In the genomic region with DNA sequence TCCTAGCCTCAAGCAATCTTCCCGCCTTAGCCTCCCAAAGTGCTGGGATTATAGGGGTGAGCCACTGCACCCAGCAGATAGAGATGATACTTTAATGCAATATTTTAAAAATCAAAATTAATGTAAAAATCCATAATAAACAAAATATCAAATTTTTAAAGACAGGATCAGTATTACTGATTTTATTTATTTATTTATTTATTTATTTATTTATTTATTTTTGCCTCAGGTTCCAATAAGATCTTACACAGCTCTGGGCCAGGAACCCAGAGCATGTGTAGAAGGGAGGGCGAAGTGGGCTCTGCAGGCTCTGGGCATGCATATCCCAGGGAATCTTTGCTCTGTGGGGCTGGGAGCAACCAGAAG, we compare ENCODE assay signal across 28 cellular contexts. TPM values are rescaled to one million over a fixed set of nuclear protein-coding genes. Genes with fewer than 3 reads are reported as not detected.
A peak's percentile ranks its signal among the peaks of the same experiment; 100 is the strongest.
DNase-seq lines count a peak whose midpoint lies in the region; ATAC-seq, FAIRE-seq and TF ChIP-seq lines count a peak whose summit lies in the region.
"Had no signal": no experiment of that assay in that cellular context is flagged by ENCODE, and none has a peak within 500 bp of the region (broad histone marks: within the 10 kb centered on the region; RNA-seq: fewer than 3 reads in every experiment).

No MANE protein-coding gene starts in this region.

- POLR2A ChIA-PET in SK-N-SH (lab: Yijun Ruan, JAX) (no interaction called here), MCF 10A (lab: Yijun Ruan, JAX) (interaction anchor here (0.5 kb wide), 1 partner anchor 49 kb away, joined by 4 read pairs; no protein-coding TSS in a partner anchor)

- CTCF ChIA-PET in SK-N-SH (lab: Yijun Ruan, JAX) = no interaction called here
- CTCF ChIA-PET in MCF 10A (lab: Yijun Ruan, JAX) = interaction anchor here (0.6 kb wide), 1 partner anchor 192 kb away, joined by 3 read pairs; no protein-coding TSS in a partner anchor

- no peaks in the 10 kb centered on the region for H3K36me3 ChIP-seq in SK-N-SH (replicated peaks in 1 of 2; ENCODE audit: control insufficient read depth in 1 of 2, insufficient read depth in 2 of 2, low read length in 1 of 2)
- H3K36me3 ChIP-seq in small intestine (ENCODE audit: control insufficient read depth in 2 of 2, insufficient read depth in 2 of 2, low read length in 2 of 2) = no peaks in the 10 kb centered on the region
- H3K36me3 ChIP-seq: suprapubic skin had no signal

- H3K4me2 ChIP-seq in SK-N-SH = peak overlapping the region; percentile 70; the same call in 1 of the 2 replicates

- DNase-seq in SK-N-SH (no peak), chondrocyte (ENCODE audit: low spot score) (no peak), nephron progenitor cell (no peak), small intestine (no peak), MCF 10A (ENCODE audit: unreplicated experiment) (no peak)
- DNase-seq: activated CD8-positive, alpha-beta T cell treated with anti-CD3 and anti-CD28 coated beads for 36 hours; activated gamma-delta T cell; activated T-cell treated with anti-CD3 and anti-CD28 coated beads for 4 hours; AML-193; cortex of kidney; DND-41; glutamatergic neuron; mammary epithelial cell; MM.1S; naive thymus-derived CD4-positive, alpha-beta T cell; NCI-H1436 treated with DMSO at 0.1 percent for 48 hours; NCI-H2171; NCI-H526 treated with DMSO at 0.1 percent for 48 hours had no signal

- H3K79me2 ChIP-seq in SK-N-SH (ENCODE audit: insufficient read depth) = no peaks in the 10 kb centered on the region

- H3K4me1 Mint-ChIP-seq in chondrocyte (ENCODE audit: low read depth) (peaks cover 46% of the 10 kb centered on the region), nephron progenitor cell (peaks cover 76% of the 10 kb centered on the region), MCF 10A (ENCODE audit: insufficient read depth, unreplicated experiment) (no peaks in the 10 kb centered on the region)
- H3K4me1 Mint-ChIP-seq: IgD-negative memory B cell; naive thymus-derived CD4-positive, alpha-beta T cell had no signal

- no peak overlapping the region for H3K4me3 ChIP-seq in SK-N-SH (ENCODE audit: low read depth in 2 of 2, low read length in 1 of 2)
- H3K4me3 ChIP-seq in small intestine (ENCODE audit: low read depth in 1 of 2, low read length in 2 of 2) = no peak overlapping the region
- H3K4me3 ChIP-seq: suprapubic skin had no signal

- H3K9me3 Mint-ChIP-seq in chondrocyte (ENCODE audit: low read depth) (no peaks in the 10 kb centered on the region), nephron progenitor cell (no peaks in the 10 kb centered on the region), MCF 10A (ENCODE audit: unreplicated experiment) (no peaks in the 10 kb centered on the region)
- H3K9me3 Mint-ChIP-seq: activated CD8-positive, alpha-beta T cell treated with anti-CD3 and anti-CD28 coated beads for 36 hours; IgD-negative memory B cell; naive thymus-derived CD4-positive, alpha-beta T cell had no signal

- ATAC-seq in SK-N-SH treated with all-trans-retinoic acid at 6 μM for 48 hours (no peak), GM18520 (IDR thresholded peaks at IDR 0.05; ENCODE audit: unreplicated experiment) (no peak), GM18861 (IDR thresholded peaks at IDR 0.05; ENCODE audit: unreplicated experiment) (no peak)
- ATAC-seq: activated CD4-positive, CD25-positive, alpha-beta regulatory T cell treated with anti-CD3 and anti-CD28 coated beads, Interleukin-2, amount 50 U/mL, for 24 hours; activated CD8-positive, alpha-beta T cell treated with anti-CD3 and anti-CD28 coated beads for 36 hours; naive thymus-derived CD4-positive, alpha-beta T cell had no signal

- no TSS peak for BruUV-seq in MCF 10A (replicated peaks; lab: Mats Ljungman, UMichigan)

- WGBS in SK-N-SH (ENCODE audit: low lambda C conversion rate) = 78% methylated on average over 2 of the region's 2 CpGs
- 89 to 92% (median 90%) methylated on average over 2 of the region's 2 CpGs for WGBS in small intestine, 3 donors

- H3K4me1 ChIP-seq in SK-N-SH (ENCODE audit: control insufficient read depth in 1 of 2, insufficient read depth in 2 of 2, low read depth in 1 of 2, low read length in 1 of 2) (peaks cover 10 to 21% of the 10 kb centered on the region in 2 experiments; a peak in 2 of 4 replicates), small intestine (ENCODE audit: control insufficient read depth in 2 of 2, insufficient read depth in 1 of 2, low read depth in 1 of 2, low read length in 1 of 2) (no peaks in the 10 kb centered on the region)
- H3K4me1 ChIP-seq: suprapubic skin had no signal

- H3K27me3 ChIP-seq in SK-N-SH (ENCODE audit: insufficient read depth) (no peaks in the 10 kb centered on the region), small intestine (ENCODE audit: control insufficient read depth in 2 of 2, insufficient read depth in 2 of 2, low read length in 2 of 2) (peaks cover 0 to 2% of the 10 kb centered on the region in 2 donors)

- TF ChIP-seq EP300 in SK-N-SH (IDR thresholded peaks at IDR 0.05; ENCODE audit: borderline replicate concordance in 1 of 2, low read depth in 1 of 2, low read length in 1 of 2) = no peak

- H3F3A ChIP-seq in SK-N-SH (replicated peaks; ENCODE audit: insufficient read depth) = peaks cover 6% of the 10 kb centered on the region

- no peak overlapping the region; the same call in 1 of the 2 replicates for H2AFZ ChIP-seq in SK-N-SH (ENCODE audit: low read depth)

- peak overlapping the region; percentile 90 for H3K27ac Mint-ChIP-seq in chondrocyte (ENCODE audit: unreplicated experiment)
- peak overlapping the region; percentile 84 for H3K27ac Mint-ChIP-seq in nephron progenitor cell
- no peak overlapping the region for H3K27ac Mint-ChIP-seq in MCF 10A (ENCODE audit: low read depth, unreplicated experiment)
- H3K27ac Mint-ChIP-seq: activated CD8-positive, alpha-beta T cell treated with anti-CD3 and anti-CD28 coated beads for 36 hours; IgD-negative memory B cell; naive thymus-derived CD4-positive, alpha-beta T cell had no signal

- H3K4me3 Mint-ChIP-seq in chondrocyte (ENCODE audit: unreplicated experiment) = no peak overlapping the region
- peak overlapping the region; percentile 33 for H3K4me3 Mint-ChIP-seq in nephron progenitor cell
- no peak overlapping the region for H3K4me3 Mint-ChIP-seq in MCF 10A (ENCODE audit: unreplicated experiment)
- H3K4me3 Mint-ChIP-seq: activated CD8-positive, alpha-beta T cell treated with anti-CD3 and anti-CD28 coated beads for 36 hours; IgD-negative memory B cell; naive thymus-derived CD4-positive, alpha-beta T cell had no signal

- no peak for FAIRE-seq in small intestine (lab: Jason Lieb, UNC)
- FAIRE-seq: bronchial epithelial cell had no signal

- H4K20me1 ChIP-seq in SK-N-SH (ENCODE audit: insufficient read depth) = no peaks in the 10 kb centered on the region

- intact Hi-C loops in MCF 10A (cut with micrococcal nuclease) = no loop called here

- H3K9me2 ChIP-seq in SK-N-SH = no peaks in the 10 kb centered on the region

- H3K9me3 ChIP-seq in SK-N-SH (no peaks in the 10 kb centered on the region), small intestine (ENCODE audit: control insufficient read depth, low read depth) (no peaks in the 10 kb centered on the region)
- H3K9me3 ChIP-seq: suprapubic skin had no signal

- TF ChIP-seq CTCF in SK-N-SH (IDR thresholded peaks at IDR 0.05) (no peak), chondrocyte (IDR thresholded peaks at IDR 0.05) (no peak), nephron progenitor cell (IDR thresholded peaks at IDR 0.05) (no peak), MCF 10A (IDR thresholded peaks at IDR 0.05; ENCODE audit: unreplicated experiment) (no peak)

- H3K9ac ChIP-seq in SK-N-SH = no peak overlapping the region

- H3K27ac ChIP-seq in SK-N-SH (ENCODE audit: low read depth in 2 of 2, low read length in 1 of 2) = peak overlapping the region; percentile 64 to 73; a peak in 3 of 4 replicates
- no peak overlapping the region for H3K27ac ChIP-seq in small intestine (ENCODE audit: low read depth in 1 of 2, low read length in 1 of 2)
- H3K27ac ChIP-seq: 22Rv1, HL-60, suprapubic skin had no signal

- no peak for TF ChIP-seq RAD21 in SK-N-SH (IDR thresholded peaks at IDR 0.05; ENCODE audit: low read length)

- H3K27me3 Mint-ChIP-seq in chondrocyte (ENCODE audit: low read depth) (no peaks in the 10 kb centered on the region), nephron progenitor cell (ENCODE audit: low read depth, poor library complexity) (no peaks in the 10 kb centered on the region), MCF 10A (ENCODE audit: insufficient read depth, unreplicated experiment) (peaks cover 3% of the 10 kb centered on the region)

- H3K36me3 Mint-ChIP-seq in chondrocyte (ENCODE audit: low read depth) = no peaks in the 10 kb centered on the region
- H3K36me3 Mint-ChIP-seq in nephron progenitor cell (ENCODE audit: low read depth) = no peaks in the 10 kb centered on the region
- no peaks in the 10 kb centered on the region for H3K36me3 Mint-ChIP-seq in MCF 10A (ENCODE audit: insufficient read depth, unreplicated experiment)
- H3K36me3 Mint-ChIP-seq: naive thymus-derived CD4-positive, alpha-beta T cell had no signal

TF ChIP-seq in SK-N-SH treated with all-trans-retinoic acid at 6 μM for 48 hours, 23 proteins besides CTCF, POLR2A, EP300 and RAD21 (continues in another document):
- TF ChIP-seq TOX (CRISPR knock-in tag; IDR thresholded peaks at IDR 0.05; ENCODE audit: borderline replicate concordance) = no peak
- TF ChIP-seq, protein P1, sequence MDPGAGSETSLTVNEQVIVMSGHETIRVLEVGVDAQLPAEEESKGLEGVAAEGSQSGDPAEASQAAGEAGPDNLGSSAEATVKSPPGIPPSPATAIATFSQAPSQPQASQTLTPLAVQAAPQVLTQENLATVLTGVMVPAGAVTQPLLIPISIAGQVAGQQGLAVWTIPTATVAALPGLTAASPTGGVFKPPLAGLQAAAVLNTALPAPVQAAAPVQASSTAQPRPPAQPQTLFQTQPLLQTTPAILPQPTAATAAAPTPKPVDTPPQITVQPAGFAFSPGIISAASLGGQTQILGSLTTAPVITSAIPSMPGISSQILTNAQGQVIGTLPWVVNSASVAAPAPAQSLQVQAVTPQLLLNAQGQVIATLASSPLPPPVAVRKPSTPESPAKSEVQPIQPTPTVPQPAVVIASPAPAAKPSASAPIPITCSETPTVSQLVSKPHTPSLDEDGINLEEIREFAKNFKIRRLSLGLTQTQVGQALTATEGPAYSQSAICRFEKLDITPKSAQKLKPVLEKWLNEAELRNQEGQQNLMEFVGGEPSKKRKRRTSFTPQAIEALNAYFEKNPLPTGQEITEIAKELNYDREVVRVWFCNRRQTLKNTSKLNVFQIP (CRISPR knock-in tag; IDR thresholded peaks at IDR 0.05; ENCODE audit: borderline replicate concordance, low read depth) = no peak
- no peak for TF ChIP-seq ZNF70 (CRISPR knock-in tag; IDR thresholded peaks at IDR 0.05)

RNA-seq across cellular contexts. Expression of a gene that starts 41.6 kb away (rescaled TPM):
- polyA plus RNA-seq in SK-N-SH (2012; rRNA removed) (28.9 and 35.1 TPM in 2 replicates), small intestine (under 1 TPM in 1 of 3 donors, not detected in 2; 0.79 TPM)
- 12.4 and 23.5 TPM in 2 replicates for polyA plus RNA-seq in SK-N-SH (2012; cell fraction: cytosol; rRNA removed)
- 17.0 and 19.2 TPM in 2 replicates for polyA plus RNA-seq in SK-N-SH (2012; cell fraction: nucleus; rRNA removed)
- total RNA-seq in chondrocyte (103 to 127 TPM (median 108 TPM) in 3 replicates), MCF 10A (2022) (6.8 and 10.1 TPM in 2 replicates)
- polyA plus RNA-seq: IgD-negative memory B cell had no signal

RNA-seq across cellular contexts. Expression of a gene that starts 57.4 kb away (rescaled TPM):
- polyA plus RNA-seq in SK-N-SH (2012; rRNA removed) = 1.2 and 1.3 TPM in 2 replicates
- 1.8 and 2.2 TPM in 2 replicates for polyA plus RNA-seq in SK-N-SH (2012; cell fraction: cytosol; rRNA removed)
- polyA plus RNA-seq in SK-N-SH (2012; cell fraction: nucleus; rRNA removed) = 1.3 and 1.6 TPM in 2 replicates
- 0.31 to 0.32 TPM (median 0.31 TPM) in 3 replicates for total RNA-seq in chondrocyte
- polyA plus RNA-seq in small intestine = under 1 TPM in 1 of 3 donors, not detected in 2; 0.06 TPM
- total RNA-seq in MCF 10A (2022) = not detected in 2 replicates
- total RNA-seq: bronchial epithelial cell, sciatic nerve, suprapubic skin had no signal

Comparison
In these comparisons a context has a peak if more than half of its experiments do, and no peak if none do; other contexts are left out.
1. H3K27ac ChIP-seq: peak in SK-N-SH (2 of 2); none in small intestine (0 of 2).